ENCODE assay signal across 10 cellular contexts in genomic region chr3:143060906-143061305, GRCh38. TPM values are rescaled to one million over a fixed set of nuclear protein-coding genes. Genes with fewer than 3 reads are reported as not detected.
DNase-seq lines count a peak whose midpoint lies in the region; ATAC-seq and TF ChIP-seq lines count a peak whose summit lies in the region.
"Had no signal": no experiment of that assay in that cellular context is flagged by ENCODE, and none has a peak within 500 bp of the region (broad histone marks: within the 10 kb centered on the region; RNA-seq: fewer than 3 reads in every experiment).

No MANE protein-coding gene starts in this region.

- H3K79me2 ChIP-seq in GM23338 (replicated peaks; ENCODE audit: insufficient read depth) = no peaks in the 10 kb centered on the region

- no peak overlapping the region for H3K27ac Mint-ChIP-seq in GM23338

- H4K20me1 ChIP-seq in GM23338 (replicated peaks; ENCODE audit: insufficient read depth) = no peaks in the 10 kb centered on the region

- peaks cover 7% of the 10 kb centered on the region; the same call in 1 of the 2 replicates for H3K36me3 ChIP-seq in GM23338 (ENCODE audit: insufficient read depth)

- TF ChIP-seq POLR2A in NB4 (IDR thresholded peaks at IDR 0.05; ENCODE audit: extremely low read depth, insufficient read length) = no peak

- H3K4me3 ChIP-seq in NB4 (ENCODE audit: low read depth, low read length) = no peak overlapping the region
- H3K4me3 ChIP-seq in GM23338 = no peak overlapping the region

- no peaks in the 10 kb centered on the region for H3K9me3 Mint-ChIP-seq in activated T-cell treated with anti-CD3 and anti-CD28 coated beads, Interleukin-2, amount 50 U/mL, for 4 hours
- no peaks in the 10 kb centered on the region for H3K9me3 Mint-ChIP-seq in GM23338
- H3K9me3 Mint-ChIP-seq: neural crest cell had no signal

- no peak overlapping the region for H3K27ac ChIP-seq in GM23338 (ENCODE audit: low read depth)

- DNase-seq in activated T-cell treated with anti-CD3 and anti-CD28 coated beads, Interleukin-2, amount 50 U/mL, for 4 hours = no peak
- DNase-seq in activated T-cell treated with anti-CD3 and anti-CD28 coated beads, Interleukin-2, amount 50 U/mL, for 1 hour = no peak
- DNase-seq in NB4 (ENCODE audit: low read depth) = peak; percentile 43
- no peak for DNase-seq in stimulated activated naive CD8-positive, alpha-beta T cell treated with anti-CD3 and anti-CD28 coated beads, Interleukin-15, Interleukin-2, amounts not matched to agents 100 U/mL and 50 U/mL, for 24 hours
- DNase-seq in DMS79 treated with DMSO at 0.1 percent for 48 hours (lab: John Stamatoyannopoulos, UW) = no peak
- no peak for DNase-seq in HK-2 (ENCODE audit: unreplicated experiment)
- no peak for DNase-seq in GM23338 (ENCODE audit: low spot score)

- TF ChIP-seq CTCF in NB4 (IDR thresholded peaks at IDR 0.05; ENCODE audit: low read depth, low read length) = no peak
- TF ChIP-seq CTCF in GM23338 (conservative IDR thresholded peaks at IDR 0.05; ENCODE audit: low read depth in 2 of 2) = no peak

- no peak overlapping the region for H3K4me2 ChIP-seq in GM23338

- 0 out of 2 replicates have a peak, but pooled peaks cover 4% of the 10 kb centered on the region for H3F3A ChIP-seq in GM23338 (replicated peaks; ENCODE audit: low read depth)

- no peaks in the 10 kb centered on the region for H3K9me2 ChIP-seq in GM23338 (ENCODE audit: insufficient read depth)

- no peaks in the 10 kb centered on the region for H3K27me3 ChIP-seq in GM23338 (ENCODE audit: insufficient read depth)

- H3K36me3 Mint-ChIP-seq in activated T-cell treated with anti-CD3 and anti-CD28 coated beads, Interleukin-2, amount 50 U/mL, for 4 hours (ENCODE audit: insufficient read depth) = peaks cover 24% of the 10 kb centered on the region
- H3K36me3 Mint-ChIP-seq in GM23338 (ENCODE audit: low read depth) = peaks cover 19% of the 10 kb centered on the region; the same call in 2 of the 3 replicates

- no peak overlapping the region for H2AFZ ChIP-seq in GM23338

- ATAC-seq in activated T-cell treated with anti-CD3 and anti-CD28 coated beads, Interleukin-2, amount 50 U/mL, for 4 hours = peak; percentile 93 to 95
- ATAC-seq in HG02840 (IDR thresholded peaks at IDR 0.05; ENCODE audit: low FRiP score, unreplicated experiment) (peak; percentile 96), GM23338 (no peak)
- ATAC-seq in stimulated activated naive CD8-positive, alpha-beta T cell treated with anti-CD3 and anti-CD28 coated beads, Interleukin-15, Interleukin-2, amounts not matched to agents 100 U/mL and 50 U/mL, for 24 hours = peak; percentile 89
- ATAC-seq: HCT116 had no signal

- H3K27me3 Mint-ChIP-seq in activated T-cell treated with anti-CD3 and anti-CD28 coated beads, Interleukin-2, amount 50 U/mL, for 4 hours (ENCODE audit: low read depth) = no peaks in the 10 kb centered on the region
- H3K27me3 Mint-ChIP-seq in GM23338 (ENCODE audit: insufficient read depth, low read depth, poor library complexity) = peaks cover 2% of the 10 kb centered on the region

- H3K4me1 Mint-ChIP-seq in activated T-cell treated with anti-CD3 and anti-CD28 coated beads, Interleukin-2, amount 50 U/mL, for 4 hours (ENCODE audit: low read depth) = peaks cover 19% of the 10 kb centered on the region
- H3K4me1 Mint-ChIP-seq in GM23338 = peaks cover 8% of the 10 kb centered on the region; the same call in 2 of the 3 replicates
- H3K4me1 Mint-ChIP-seq: neural crest cell had no signal

- H3K4me1 ChIP-seq in GM23338 (ENCODE audit: insufficient read depth) = no peaks in the 10 kb centered on the region

- no peak overlapping the region for H3K4me3 Mint-ChIP-seq in activated T-cell treated with anti-CD3 and anti-CD28 coated beads, Interleukin-2, amount 50 U/mL, for 4 hours
- H3K4me3 Mint-ChIP-seq in GM23338 = no peak overlapping the region
- H3K4me3 Mint-ChIP-seq: neural crest cell had no signal

TF ChIP-seq in GM23338, 12 proteins besides CTCF, POLR2A, EP300 and RAD21 (continues in another document):
- TF ChIP-seq STAT1 (IDR thresholded peaks at IDR 0.05; ENCODE audit: unreplicated experiment) (no peak), ZNF114 (CRISPR knock-in tag; IDR thresholded peaks at IDR 0.05) (no peak), ZNF462 (CRISPR knock-in tag; IDR thresholded peaks at IDR 0.05) (no peak), CREB1 (CRISPR knock-in tag; IDR thresholded peaks at IDR 0.05; ENCODE audit: low read depth) (no peak), POLR2AphosphoS5 (IDR thresholded peaks at IDR 0.05; ENCODE audit: low read depth) (no peak), ETS1 (IDR thresholded peaks at IDR 0.05) (no peak), JUNB (IDR thresholded peaks at IDR 0.05; ENCODE audit: unreplicated experiment) (no peak)

RNA-seq across cellular contexts. Expression of gene CHST2, which starts 58.7 kb away (rescaled TPM):
- total RNA-seq in activated T-cell treated with anti-CD3 and anti-CD28 coated beads, Interleukin-2, amount 50 U/mL, for 4 hours = 1 to 10 TPM; 4.8 to 5.0 (median 4.9) TPM
- 23.5 and 28.3 TPM in 2 replicates for total RNA-seq in GM23338 (2014; rRNA removed; shearing (Covaris generic))
- 4.1 and 4.3 TPM in 2 replicates for polyA plus RNA-seq in GM23338 (2016; fragmentation: Nextera tagmentation; extraction: Ambion mirVana)

RNA-seq across cellular contexts. Expression of gene U2SURP, which starts 59.5 kb away (rescaled TPM):
- 100 to 1,000 TPM; 156 to 178 (median 170) TPM for total RNA-seq in activated T-cell treated with anti-CD3 and anti-CD28 coated beads, Interleukin-2, amount 50 U/mL, for 4 hours
- total RNA-seq in GM23338 (2014; rRNA removed; shearing (Covaris generic)) = 108 and 116 TPM in 2 replicates
- polyA plus RNA-seq in GM23338 (2016; fragmentation: Nextera tagmentation; extraction: Ambion mirVana) = 339 and 372 TPM in 2 replicates
